In the genomic region with DNA sequence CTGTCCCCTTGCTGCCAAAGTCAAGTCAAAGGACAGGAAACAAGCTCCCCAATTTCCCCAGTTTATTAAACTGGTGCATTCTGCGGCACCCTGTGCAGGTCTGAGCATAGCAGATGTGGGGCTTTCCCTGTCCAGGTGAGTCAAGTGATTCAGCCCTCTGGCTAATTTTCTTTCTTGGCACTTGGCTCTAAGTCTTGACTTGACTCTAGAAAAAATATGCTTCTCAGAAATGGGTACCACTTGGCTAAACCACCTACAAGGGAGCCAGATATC, we compare ENCODE assay signal across 5 cellular contexts. TPM values are rescaled to one million over a fixed set of nuclear protein-coding genes. Genes with fewer than 3 reads are reported as not detected.
"Had no signal": no experiment of that assay in that cellular context is flagged by ENCODE, and none has a peak within 500 bp of the region (broad histone marks: within the 10 kb centered on the region; RNA-seq: fewer than 3 reads in every experiment).

No MANE protein-coding gene starts in this region.

RNA-seq across cellular contexts. Expression of a gene that starts 40.0 kb away (rescaled TPM):
- total RNA-seq: NCI-H460, PC-9, SJSA1 had no signal
- polyA plus RNA-seq: HepG2, IMR-90 had no signal
